ENCODE assay signal across 1 cellular context in the genomic region with DNA sequence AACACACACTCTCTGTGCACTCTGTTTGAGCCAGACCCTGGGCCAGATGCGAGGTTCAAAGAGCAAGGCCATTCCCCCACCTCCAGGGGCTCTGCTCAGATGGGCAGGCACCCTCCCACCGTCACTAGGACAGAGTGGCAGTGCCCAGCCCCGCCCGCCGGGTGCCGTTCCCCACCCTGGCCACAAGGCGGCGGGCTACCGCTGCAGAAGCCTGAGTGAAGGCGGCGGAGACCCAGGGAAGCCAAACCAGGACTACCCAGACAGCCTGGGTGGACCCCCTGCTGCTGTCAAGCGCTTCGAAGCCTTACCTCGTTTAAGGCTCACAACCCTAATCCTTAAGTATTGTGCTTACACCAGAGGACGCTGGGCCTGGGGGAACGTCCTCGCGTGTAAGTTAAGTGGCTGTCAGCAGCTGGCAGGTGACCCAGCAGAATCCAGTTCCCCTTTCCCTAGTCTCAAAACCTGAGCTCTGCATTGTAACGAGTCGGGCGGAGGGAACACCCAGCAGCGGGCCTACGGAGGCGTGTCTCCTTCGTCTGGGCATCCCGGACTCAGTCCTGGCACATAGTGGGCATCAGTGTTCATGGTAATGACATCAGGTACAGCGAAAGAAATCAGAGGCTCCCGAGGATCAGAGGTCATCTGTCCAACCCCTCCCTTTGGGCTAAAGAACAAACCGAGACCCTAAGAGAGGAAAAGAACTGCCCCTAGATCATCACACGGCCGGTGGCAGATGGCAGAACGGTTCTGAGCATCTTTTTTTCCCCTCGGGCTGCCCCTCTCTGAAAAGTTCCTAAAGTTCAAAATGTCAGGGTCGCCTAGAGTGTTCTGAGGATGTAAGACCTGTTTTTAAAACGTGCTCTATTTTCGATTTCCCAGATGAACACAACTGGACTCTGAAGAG.
TF ChIP-seq lines count a peak whose summit lies in the region.

No MANE protein-coding gene starts in this region.

TF ChIP-seq in HepG2, 621 proteins besides CTCF, POLR2A, EP300 and RAD21 (continued from another document and continues in another):
- no peak for TF ChIP-seq JDP2 (CRISPR knock-in tag; IDR thresholded peaks at IDR 0.05; ENCODE audit: borderline replicate concordance)
- no peak for TF ChIP-seq HCFC1 (IDR thresholded peaks at IDR 0.05; ENCODE audit: low read depth, low read length)
- TF ChIP-seq ZNF335 (CRISPR knock-in tag; IDR thresholded peaks at IDR 0.05): no peak
- peak; percentile 70 for TF ChIP-seq HOXA3 (CRISPR knock-in tag; IDR thresholded peaks at IDR 0.05)
- TF ChIP-seq, protein P1, sequence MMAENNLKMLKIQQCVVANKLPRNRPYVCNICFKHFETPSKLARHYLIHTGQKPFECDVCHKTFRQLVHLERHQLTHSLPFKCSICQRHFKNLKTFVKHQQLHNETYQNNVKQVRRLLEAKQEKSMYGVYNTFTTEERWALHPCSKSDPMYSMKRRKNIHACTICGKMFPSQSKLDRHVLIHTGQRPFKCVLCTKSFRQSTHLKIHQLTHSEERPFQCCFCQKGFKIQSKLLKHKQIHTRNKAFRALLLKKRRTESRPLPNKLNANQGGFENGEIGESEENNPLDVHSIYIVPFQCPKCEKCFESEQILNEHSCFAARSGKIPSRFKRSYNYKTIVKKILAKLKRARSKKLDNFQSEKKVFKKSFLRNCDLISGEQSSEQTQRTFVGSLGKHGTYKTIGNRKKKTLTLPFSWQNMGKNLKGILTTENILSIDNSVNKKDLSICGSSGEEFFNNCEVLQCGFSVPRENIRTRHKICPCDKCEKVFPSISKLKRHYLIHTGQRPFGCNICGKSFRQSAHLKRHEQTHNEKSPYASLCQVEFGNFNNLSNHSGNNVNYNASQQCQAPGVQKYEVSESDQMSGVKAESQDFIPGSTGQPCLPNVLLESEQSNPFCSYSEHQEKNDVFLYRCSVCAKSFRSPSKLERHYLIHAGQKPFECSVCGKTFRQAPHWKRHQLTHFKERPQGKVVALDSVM (CRISPR knock-in tag; IDR thresholded peaks at IDR 0.05): no peak
- no peak for TF ChIP-seq ZNF549 (CRISPR knock-in tag; IDR thresholded peaks at IDR 0.05)
- TF ChIP-seq, protein P2, sequence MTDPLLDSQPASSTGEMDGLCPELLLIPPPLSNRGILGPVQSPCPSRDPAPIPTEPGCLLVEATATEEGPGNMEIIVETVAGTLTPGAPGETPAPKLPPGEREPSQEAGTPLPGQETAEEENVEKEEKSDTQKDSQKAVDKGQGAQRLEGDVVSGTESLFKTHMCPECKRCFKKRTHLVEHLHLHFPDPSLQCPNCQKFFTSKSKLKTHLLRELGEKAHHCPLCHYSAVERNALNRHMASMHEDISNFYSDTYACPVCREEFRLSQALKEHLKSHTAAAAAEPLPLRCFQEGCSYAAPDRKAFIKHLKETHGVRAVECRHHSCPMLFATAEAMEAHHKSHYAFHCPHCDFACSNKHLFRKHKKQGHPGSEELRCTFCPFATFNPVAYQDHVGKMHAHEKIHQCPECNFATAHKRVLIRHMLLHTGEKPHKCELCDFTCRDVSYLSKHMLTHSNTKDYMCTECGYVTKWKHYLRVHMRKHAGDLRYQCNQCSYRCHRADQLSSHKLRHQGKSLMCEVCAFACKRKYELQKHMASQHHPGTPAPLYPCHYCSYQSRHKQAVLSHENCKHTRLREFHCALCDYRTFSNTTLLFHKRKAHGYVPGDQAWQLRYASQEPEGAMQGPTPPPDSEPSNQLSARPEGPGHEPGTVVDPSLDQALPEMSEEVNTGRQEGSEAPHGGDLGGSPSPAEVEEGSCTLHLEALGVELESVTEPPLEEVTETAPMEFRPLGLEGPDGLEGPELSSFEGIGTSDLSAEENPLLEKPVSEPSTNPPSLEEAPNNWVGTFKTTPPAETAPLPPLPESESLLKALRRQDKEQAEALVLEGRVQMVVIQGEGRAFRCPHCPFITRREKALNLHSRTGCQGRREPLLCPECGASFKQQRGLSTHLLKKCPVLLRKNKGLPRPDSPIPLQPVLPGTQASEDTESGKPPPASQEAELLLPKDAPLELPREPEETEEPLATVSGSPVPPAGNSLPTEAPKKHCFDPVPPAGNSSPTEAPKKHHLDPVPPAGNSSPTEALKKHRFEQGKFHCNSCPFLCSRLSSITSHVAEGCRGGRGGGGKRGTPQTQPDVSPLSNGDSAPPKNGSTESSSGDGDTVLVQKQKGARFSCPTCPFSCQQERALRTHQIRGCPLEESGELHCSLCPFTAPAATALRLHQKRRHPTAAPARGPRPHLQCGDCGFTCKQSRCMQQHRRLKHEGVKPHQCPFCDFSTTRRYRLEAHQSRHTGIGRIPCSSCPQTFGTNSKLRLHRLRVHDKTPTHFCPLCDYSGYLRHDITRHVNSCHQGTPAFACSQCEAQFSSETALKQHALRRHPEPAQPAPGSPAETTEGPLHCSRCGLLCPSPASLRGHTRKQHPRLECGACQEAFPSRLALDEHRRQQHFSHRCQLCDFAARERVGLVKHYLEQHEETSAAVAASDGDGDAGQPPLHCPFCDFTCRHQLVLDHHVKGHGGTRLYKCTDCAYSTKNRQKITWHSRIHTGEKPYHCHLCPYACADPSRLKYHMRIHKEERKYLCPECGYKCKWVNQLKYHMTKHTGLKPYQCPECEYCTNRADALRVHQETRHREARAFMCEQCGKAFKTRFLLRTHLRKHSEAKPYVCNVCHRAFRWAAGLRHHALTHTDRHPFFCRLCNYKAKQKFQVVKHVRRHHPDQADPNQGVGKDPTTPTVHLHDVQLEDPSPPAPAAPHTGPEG (CRISPR knock-in tag; IDR thresholded peaks at IDR 0.05): no peak
- no peak for TF ChIP-seq TP53 (CRISPR knock-in tag; conservative IDR thresholded peaks at IDR 0.05)
- TF ChIP-seq, protein P3, sequence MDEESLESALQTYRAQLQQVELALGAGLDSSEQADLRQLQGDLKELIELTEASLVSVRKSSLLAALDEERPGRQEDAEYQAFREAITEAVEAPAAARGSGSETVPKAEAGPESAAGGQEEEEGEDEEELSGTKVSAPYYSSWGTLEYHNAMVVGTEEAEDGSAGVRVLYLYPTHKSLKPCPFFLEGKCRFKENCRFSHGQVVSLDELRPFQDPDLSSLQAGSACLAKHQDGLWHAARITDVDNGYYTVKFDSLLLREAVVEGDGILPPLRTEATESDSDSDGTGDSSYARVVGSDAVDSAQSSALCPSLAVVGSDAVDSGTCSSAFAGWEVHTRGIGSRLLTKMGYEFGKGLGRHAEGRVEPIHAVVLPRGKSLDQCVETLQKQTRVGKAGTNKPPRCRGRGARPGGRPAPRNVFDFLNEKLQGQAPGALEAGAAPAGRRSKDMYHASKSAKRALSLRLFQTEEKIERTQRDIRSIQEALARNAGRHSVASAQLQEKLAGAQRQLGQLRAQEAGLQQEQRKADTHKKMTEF (CRISPR knock-in tag; IDR thresholded peaks at IDR 0.05): peak; percentile 62; the same call in 1 of the 2 replicates
- peak; percentile 68; the same call in 1 of the 2 replicates for TF ChIP-seq ZNF747 (CRISPR knock-in tag; IDR thresholded peaks at IDR 0.05; ENCODE audit: borderline replicate concordance)
- no peak for TF ChIP-seq ZNF329 (CRISPR knock-in tag; IDR thresholded peaks at IDR 0.05; ENCODE audit: low read depth)
- TF ChIP-seq, protein P4, sequence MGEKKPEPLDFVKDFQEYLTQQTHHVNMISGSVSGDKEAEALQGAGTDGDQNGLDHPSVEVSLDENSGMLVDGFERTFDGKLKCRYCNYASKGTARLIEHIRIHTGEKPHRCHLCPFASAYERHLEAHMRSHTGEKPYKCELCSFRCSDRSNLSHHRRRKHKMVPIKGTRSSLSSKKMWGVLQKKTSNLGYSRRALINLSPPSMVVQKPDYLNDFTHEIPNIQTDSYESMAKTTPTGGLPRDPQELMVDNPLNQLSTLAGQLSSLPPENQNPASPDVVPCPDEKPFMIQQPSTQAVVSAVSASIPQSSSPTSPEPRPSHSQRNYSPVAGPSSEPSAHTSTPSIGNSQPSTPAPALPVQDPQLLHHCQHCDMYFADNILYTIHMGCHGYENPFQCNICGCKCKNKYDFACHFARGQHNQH (CRISPR knock-in tag; IDR thresholded peaks at IDR 0.05): peak; percentile 84; the same call in 1 of the 2 replicates
- TF ChIP-seq PRMT3 (CRISPR knock-in tag; IDR thresholded peaks at IDR 0.05; ENCODE audit: borderline replicate concordance, low read depth): no peak
- TF ChIP-seq MEIS2 (CRISPR knock-in tag; IDR thresholded peaks at IDR 0.05): peak; percentile 47; the same call in 1 of the 2 replicates
- no peak for TF ChIP-seq ZBTB1 (CRISPR knock-in tag; IDR thresholded peaks at IDR 0.05; ENCODE audit: borderline replicate concordance)
- TF ChIP-seq RBM39 (IDR thresholded peaks at IDR 0.05; ENCODE audit: low read depth, low read length, poor library complexity, severe bottlenecking): no peak
- TF ChIP-seq, protein P5, sequence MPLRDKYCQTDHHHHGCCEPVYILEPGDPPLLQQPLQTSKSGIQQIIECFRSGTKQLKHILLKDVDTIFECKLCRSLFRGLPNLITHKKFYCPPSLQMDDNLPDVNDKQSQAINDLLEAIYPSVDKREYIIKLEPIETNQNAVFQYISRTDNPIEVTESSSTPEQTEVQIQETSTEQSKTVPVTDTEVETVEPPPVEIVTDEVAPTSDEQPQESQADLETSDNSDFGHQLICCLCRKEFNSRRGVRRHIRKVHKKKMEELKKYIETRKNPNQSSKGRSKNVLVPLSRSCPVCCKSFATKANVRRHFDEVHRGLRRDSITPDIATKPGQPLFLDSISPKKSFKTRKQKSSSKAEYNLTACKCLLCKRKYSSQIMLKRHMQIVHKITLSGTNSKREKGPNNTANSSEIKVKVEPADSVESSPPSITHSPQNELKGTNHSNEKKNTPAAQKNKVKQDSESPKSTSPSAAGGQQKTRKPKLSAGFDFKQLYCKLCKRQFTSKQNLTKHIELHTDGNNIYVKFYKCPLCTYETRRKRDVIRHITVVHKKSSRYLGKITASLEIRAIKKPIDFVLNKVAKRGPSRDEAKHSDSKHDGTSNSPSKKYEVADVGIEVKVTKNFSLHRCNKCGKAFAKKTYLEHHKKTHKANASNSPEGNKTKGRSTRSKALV (CRISPR knock-in tag; IDR thresholded peaks at IDR 0.05): peak; percentile 87
- TF ChIP-seq CREB1 (IDR thresholded peaks at IDR 0.05): no peak
- TF ChIP-seq CREB1 (CRISPR knock-in tag; IDR thresholded peaks at IDR 0.05): no peak
- TF ChIP-seq ZNF780A (CRISPR knock-in tag; IDR thresholded peaks at IDR 0.05): no peak
- TF ChIP-seq NFATC3 (CRISPR knock-in tag; IDR thresholded peaks at IDR 0.05): no peak
- no peak for TF ChIP-seq ZNF552 (CRISPR knock-in tag; IDR thresholded peaks at IDR 0.05; ENCODE audit: borderline replicate concordance)
- TF ChIP-seq RARG (CRISPR knock-in tag; IDR thresholded peaks at IDR 0.05; ENCODE audit: low read depth): no peak
- no peak for TF ChIP-seq PCBP2 (optimal IDR thresholded peaks at IDR 0.05; ENCODE audit: low read depth, low read length, poor library complexity, severe bottlenecking)
- TF ChIP-seq KLF15 (CRISPR knock-in tag; IDR thresholded peaks at IDR 0.05; ENCODE audit: borderline replicate concordance): no peak
- TF ChIP-seq, protein P6, sequence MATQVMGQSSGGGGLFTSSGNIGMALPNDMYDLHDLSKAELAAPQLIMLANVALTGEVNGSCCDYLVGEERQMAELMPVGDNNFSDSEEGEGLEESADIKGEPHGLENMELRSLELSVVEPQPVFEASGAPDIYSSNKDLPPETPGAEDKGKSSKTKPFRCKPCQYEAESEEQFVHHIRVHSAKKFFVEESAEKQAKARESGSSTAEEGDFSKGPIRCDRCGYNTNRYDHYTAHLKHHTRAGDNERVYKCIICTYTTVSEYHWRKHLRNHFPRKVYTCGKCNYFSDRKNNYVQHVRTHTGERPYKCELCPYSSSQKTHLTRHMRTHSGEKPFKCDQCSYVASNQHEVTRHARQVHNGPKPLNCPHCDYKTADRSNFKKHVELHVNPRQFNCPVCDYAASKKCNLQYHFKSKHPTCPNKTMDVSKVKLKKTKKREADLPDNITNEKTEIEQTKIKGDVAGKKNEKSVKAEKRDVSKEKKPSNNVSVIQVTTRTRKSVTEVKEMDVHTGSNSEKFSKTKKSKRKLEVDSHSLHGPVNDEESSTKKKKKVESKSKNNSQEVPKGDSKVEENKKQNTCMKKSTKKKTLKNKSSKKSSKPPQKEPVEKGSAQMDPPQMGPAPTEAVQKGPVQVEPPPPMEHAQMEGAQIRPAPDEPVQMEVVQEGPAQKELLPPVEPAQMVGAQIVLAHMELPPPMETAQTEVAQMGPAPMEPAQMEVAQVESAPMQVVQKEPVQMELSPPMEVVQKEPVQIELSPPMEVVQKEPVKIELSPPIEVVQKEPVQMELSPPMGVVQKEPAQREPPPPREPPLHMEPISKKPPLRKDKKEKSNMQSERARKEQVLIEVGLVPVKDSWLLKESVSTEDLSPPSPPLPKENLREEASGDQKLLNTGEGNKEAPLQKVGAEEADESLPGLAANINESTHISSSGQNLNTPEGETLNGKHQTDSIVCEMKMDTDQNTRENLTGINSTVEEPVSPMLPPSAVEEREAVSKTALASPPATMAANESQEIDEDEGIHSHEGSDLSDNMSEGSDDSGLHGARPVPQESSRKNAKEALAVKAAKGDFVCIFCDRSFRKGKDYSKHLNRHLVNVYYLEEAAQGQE (IDR thresholded peaks at IDR 0.05; ENCODE audit: borderline replicate concordance in 1 of 2, low read depth in 1 of 2, low read length in 2 of 2): no peak
- 0 out of 2 replicates have a peak, but pooled peaks have one; percentile 24 for TF ChIP-seq ESRRA (CRISPR knock-in tag; IDR thresholded peaks at IDR 0.05; ENCODE audit: low read depth)
- peak; percentile 85 for TF ChIP-seq XRCC5 (optimal IDR thresholded peaks at IDR 0.05; ENCODE audit: low read length)
- TF ChIP-seq ZNF7 (CRISPR knock-in tag; IDR thresholded peaks at IDR 0.05): no peak
- TF ChIP-seq FOXK2 (IDR thresholded peaks at IDR 0.05): no peak
- no peak; the same call in 1 of the 2 replicates for TF ChIP-seq ZMYM4 (CRISPR knock-in tag; IDR thresholded peaks at IDR 0.05)
- no peak for TF ChIP-seq KDM6A (CRISPR knock-in tag; IDR thresholded peaks at IDR 0.05; ENCODE audit: low read depth)
- TF ChIP-seq ZNF343 (CRISPR knock-in tag; IDR thresholded peaks at IDR 0.05): no peak
- TF ChIP-seq ADNP (CRISPR knock-in tag; IDR thresholded peaks at IDR 0.05): 0 out of 2 replicates have a peak, but pooled peaks have one; percentile 68
- TF ChIP-seq ZNF614 (CRISPR knock-in tag; IDR thresholded peaks at IDR 0.05; ENCODE audit: borderline replicate concordance): peak; percentile 83; the same call in 1 of the 2 replicates
- peak; percentile 57 for TF ChIP-seq ELF3 (CRISPR knock-in tag; IDR thresholded peaks at IDR 0.05)
- TF ChIP-seq BRD4 (CRISPR knock-in tag; IDR thresholded peaks at IDR 0.05): no peak
- peak; percentile 36; the same call in 1 of the 2 replicates for TF ChIP-seq KAT8 (CRISPR knock-in tag; IDR thresholded peaks at IDR 0.05)
- no peak for TF ChIP-seq ZNF12 (CRISPR knock-in tag; IDR thresholded peaks at IDR 0.05)
- peak; percentile 28; the same call in 1 of the 2 replicates for TF ChIP-seq PHF8 (CRISPR knock-in tag; IDR thresholded peaks at IDR 0.05)
- TF ChIP-seq ZNF333 (CRISPR knock-in tag; IDR thresholded peaks at IDR 0.05; ENCODE audit: borderline replicate concordance): no peak; the same call in 1 of the 2 replicates
- TF ChIP-seq SOX5 (CRISPR knock-in tag; IDR thresholded peaks at IDR 0.05; ENCODE audit: borderline replicate concordance): 0 out of 2 replicates have a peak, but pooled peaks have one; percentile 40
- no peak for TF ChIP-seq MED13 (CRISPR knock-in tag; IDR thresholded peaks at IDR 0.05)
- TF ChIP-seq ZSCAN9 (CRISPR knock-in tag; IDR thresholded peaks at IDR 0.05; ENCODE audit: borderline replicate concordance): 0 out of 2 replicates have a peak, but pooled peaks have one; percentile 40
- TF ChIP-seq, protein P7, sequence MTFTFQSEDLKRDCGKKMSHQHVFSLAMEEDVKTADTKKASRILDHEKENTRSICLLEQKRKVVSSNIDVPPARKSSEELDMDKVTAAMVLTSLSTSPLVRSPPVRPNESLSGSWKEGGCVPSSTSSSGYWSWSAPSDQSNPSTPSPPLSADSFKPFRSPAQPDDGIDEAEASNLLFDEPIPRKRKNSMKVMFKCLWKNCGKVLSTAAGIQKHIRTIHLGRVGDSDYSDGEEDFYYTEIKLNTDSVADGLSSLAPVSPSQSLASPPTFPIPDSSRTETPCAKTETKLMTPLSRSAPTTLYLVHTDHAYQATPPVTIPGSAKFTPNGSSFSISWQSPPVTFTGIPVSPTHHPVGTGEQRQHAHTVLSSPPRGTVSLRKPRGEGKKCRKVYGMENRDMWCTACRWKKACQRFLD (CRISPR knock-in tag; IDR thresholded peaks at IDR 0.05; ENCODE audit: borderline replicate concordance): no peak
